Comparison of ENCODE assay signal across 8 cellular contexts in the genomic region with DNA sequence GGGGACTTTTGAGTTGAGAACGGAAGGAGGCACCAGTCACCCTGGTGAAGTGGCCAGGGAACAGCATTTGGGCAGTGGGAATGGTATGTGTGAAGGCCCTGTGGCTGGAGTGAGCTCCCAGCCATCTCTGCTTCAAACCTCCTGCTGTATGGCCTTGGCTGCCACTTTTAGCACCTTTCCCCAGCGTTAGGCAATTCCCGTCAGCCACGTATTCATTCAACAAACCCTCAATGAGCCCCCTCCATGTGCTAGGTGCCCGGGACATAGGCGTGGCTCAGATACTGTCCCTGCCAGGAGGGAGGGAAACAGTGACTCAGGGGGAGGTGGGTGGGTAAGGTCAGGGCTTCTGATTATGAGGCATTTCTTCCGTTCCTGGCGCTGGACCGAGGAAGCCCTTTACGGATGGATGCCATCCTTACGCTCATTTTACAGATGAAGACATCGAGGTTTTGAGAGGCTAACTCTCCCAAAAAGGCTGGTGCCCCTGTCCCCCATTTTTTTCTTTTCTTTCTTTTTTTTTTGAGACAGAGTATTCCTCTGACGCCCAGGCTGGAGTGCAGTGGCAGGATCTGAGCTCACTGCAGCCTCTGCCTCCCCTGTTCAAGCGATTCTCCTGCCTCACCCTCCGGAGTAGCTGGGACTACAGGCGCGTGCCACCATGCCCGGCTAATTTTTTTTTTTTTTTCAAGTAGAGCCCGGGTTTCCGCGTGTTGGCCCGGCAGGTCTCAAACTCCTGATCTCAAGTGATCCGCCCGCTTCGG. TPM values are rescaled to one million over a fixed set of nuclear protein-coding genes. Genes with fewer than 3 reads are reported as not detected.
A peak's percentile ranks its signal among the peaks of the same experiment; 100 is the strongest.
DNase-seq lines count a peak whose midpoint lies in the region; ATAC-seq and TF ChIP-seq lines count a peak whose summit lies in the region.

No MANE protein-coding gene starts in this region.

- no peak for TF ChIP-seq CTCF in tibial artery (IDR thresholded peaks at IDR 0.05)

- H3K4me1 ChIP-seq in tibial artery: peaks cover 0 to 17% (median 11%) of the 10 kb centered on the region in 4 donors

- POLR2A ChIA-PET in activated CD4-positive, alpha-beta memory T cell treated with anti-CD3 and anti-CD28 coated beads for 36 hours (lab: Charles Lee): no interaction called here

- H3K27ac ChIP-seq in tibial artery: peak overlapping the region; percentile 36 to 41

- H3K27ac Mint-ChIP-seq in activated T-cell treated with anti-CD3 and anti-CD28 coated beads, Interleukin-2, amount 50 U/mL, for 72 hours: no peak overlapping the region
- no peak overlapping the region for H3K27ac Mint-ChIP-seq in activated CD4-positive, alpha-beta memory T cell treated with anti-CD3 and anti-CD28 coated beads for 36 hours

- H3K36me3 Mint-ChIP-seq in activated T-cell treated with anti-CD3 and anti-CD28 coated beads, Interleukin-2, amount 50 U/mL, for 72 hours (ENCODE audit: insufficient read depth in 2 of 2): no peaks in the 10 kb centered on the region
- H3K36me3 Mint-ChIP-seq in activated CD4-positive, alpha-beta memory T cell treated with anti-CD3 and anti-CD28 coated beads for 36 hours: no peaks in the 10 kb centered on the region

- no peak for ATAC-seq in activated T-cell treated with anti-CD3 and anti-CD28 coated beads, Interleukin-2, amount 50 U/mL, for 72 hours (replicated peaks in 1 of 2)
- no peak for ATAC-seq in GM18870 (IDR thresholded peaks at IDR 0.05; ENCODE audit: unreplicated experiment)

- H3K27me3 Mint-ChIP-seq in activated T-cell treated with anti-CD3 and anti-CD28 coated beads, Interleukin-2, amount 50 U/mL, for 72 hours (ENCODE audit: low read depth): no peaks in the 10 kb centered on the region
- H3K27me3 Mint-ChIP-seq in activated CD4-positive, alpha-beta memory T cell treated with anti-CD3 and anti-CD28 coated beads for 36 hours: peaks cover 1% of the 10 kb centered on the region

- H3K36me3 ChIP-seq in tibial artery: peaks cover 9 to 34% (median 33%) of the 10 kb centered on the region in 3 donors

- H3K9me3 Mint-ChIP-seq in activated T-cell treated with anti-CD3 and anti-CD28 coated beads, Interleukin-2, amount 50 U/mL, for 72 hours: no peaks in the 10 kb centered on the region
- no peaks in the 10 kb centered on the region for H3K9me3 Mint-ChIP-seq in activated CD4-positive, alpha-beta memory T cell treated with anti-CD3 and anti-CD28 coated beads for 36 hours

- peaks cover 6% of the 10 kb centered on the region for H3K4me1 Mint-ChIP-seq in activated T-cell treated with anti-CD3 and anti-CD28 coated beads, Interleukin-2, amount 50 U/mL, for 72 hours (ENCODE audit: low read depth)
- peaks cover 7% of the 10 kb centered on the region for H3K4me1 Mint-ChIP-seq in activated CD4-positive, alpha-beta memory T cell treated with anti-CD3 and anti-CD28 coated beads for 36 hours (ENCODE audit: low read depth)

- H3K27me3 ChIP-seq in tibial artery: no peaks in the 10 kb centered on the region

- intact Hi-C loops in activated CD4-positive, alpha-beta memory T cell treated with anti-CD3 and anti-CD28 coated beads for 36 hours (cut with micrococcal nuclease): loop anchor here (10.0 kb wide), 1 partner anchor 189 kb away; no protein-coding TSS in a partner anchor
- intact Hi-C loops in tibial artery (cut with DNase I; ENCODE audit: low total_unique reads): loop anchor here (10.0 kb wide), 1 partner anchor 189 kb away; no protein-coding TSS in a partner anchor

- DNase-seq in activated T-cell treated with anti-CD3 and anti-CD28 coated beads, Interleukin-2, amount 50 U/mL, for 72 hours: no peak
- no peak for DNase-seq in activated T-cell treated with anti-CD3 and anti-CD28 coated beads, Interleukin-2, amount 50 U/mL, for 1 hour
- peak; percentile 37 for DNase-seq in activated CD4-positive, alpha-beta memory T cell treated with anti-CD3 and anti-CD28 coated beads for 36 hours
- DNase-seq in fibroblast of the conjunctiva (ENCODE audit: low read depth): peak; percentile 34
- peak; percentile 34 to 75 for DNase-seq in tibial artery
- no peak for DNase-seq in amniotic stem cell (lab: John Stamatoyannopoulos, UW)
- no peak for DNase-seq in GM19238 (ENCODE audit: insufficient read length, low spot score)

- CTCF ChIA-PET in activated CD4-positive, alpha-beta memory T cell treated with anti-CD3 and anti-CD28 coated beads for 36 hours (lab: Charles Lee): interaction anchor here (1.6 to 5.7 kb wide), 4 partner anchors 32 to 150 kb away, joined by 5 to 58 read pairs (median 12); no protein-coding TSS in a partner anchor

- H3K9me3 ChIP-seq in tibial artery: no peaks in the 10 kb centered on the region

- H3K4me3 ChIP-seq in tibial artery: peak overlapping the region in 1 of 2 donors; percentile 49

- H3K4me3 Mint-ChIP-seq in activated T-cell treated with anti-CD3 and anti-CD28 coated beads, Interleukin-2, amount 50 U/mL, for 72 hours: peak overlapping the region; percentile 8 to 61
- peak overlapping the region; percentile 36 for H3K4me3 Mint-ChIP-seq in activated CD4-positive, alpha-beta memory T cell treated with anti-CD3 and anti-CD28 coated beads for 36 hours

RNA-seq across cellular contexts. Expression of a gene that starts 37.5 kb away (rescaled TPM):
- total RNA-seq in activated T-cell treated with anti-CD3 and anti-CD28 coated beads, Interleukin-2, amount 50 U/mL, for 72 hours: 1 to 10 TPM; 5.1 to 6.2 TPM
- total RNA-seq in activated CD4-positive, alpha-beta memory T cell treated with anti-CD3 and anti-CD28 coated beads for 36 hours: 1 to 10 TPM; 5.3 to 6.1 TPM

Comparison
In these comparisons a context has a peak if more than half of its experiments do, and no peak if none do; other contexts are left out.
1. DNase-seq: peak in activated CD4-positive, alpha-beta memory T cell treated with anti-CD3 and anti-CD28 coated beads for 36 hours (single experiment), fibroblast of the conjunctiva (single experiment) and tibial artery (2 of 2); none in activated T-cell treated with anti-CD3 and anti-CD28 coated beads, Interleukin-2, amount 50 U/mL, for 72 hours (0 of 2), activated T-cell treated with anti-CD3 and anti-CD28 coated beads, Interleukin-2, amount 50 U/mL, for 1 hour (single experiment), amniotic stem cell (single experiment) and GM19238 (single experiment).